ENCODE assay signal across 17 cellular contexts in the genomic region with DNA sequence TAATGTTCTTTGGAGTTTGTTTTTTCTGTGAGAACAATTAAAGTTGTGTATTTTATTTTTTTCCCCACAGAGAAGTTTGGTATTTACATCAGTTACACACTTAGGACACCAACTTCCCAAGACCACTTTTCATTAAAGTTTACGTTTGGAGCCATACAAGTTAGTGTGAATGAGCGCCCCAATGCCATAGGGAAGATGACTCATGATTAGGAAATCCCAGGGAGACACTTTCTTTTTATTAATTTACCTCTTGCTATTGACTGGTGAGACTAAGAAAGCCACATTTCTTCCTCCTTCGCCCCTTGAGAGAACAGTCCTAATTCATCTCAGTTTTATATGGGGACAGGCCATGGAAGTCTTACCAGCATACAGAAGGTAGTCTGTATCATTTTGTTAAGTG. TPM values are rescaled to one million over a fixed set of nuclear protein-coding genes. Genes with fewer than 3 reads are reported as not detected.
A peak's percentile ranks its signal among the peaks of the same experiment; 100 is the strongest.
DNase-seq lines count a peak whose midpoint lies in the region; ATAC-seq and TF ChIP-seq lines count a peak whose summit lies in the region.
"Had no signal": no experiment of that assay in that cellular context is flagged by ENCODE, and none has a peak within 500 bp of the region (broad histone marks: within the 10 kb centered on the region; RNA-seq: fewer than 3 reads in every experiment).

No MANE protein-coding gene starts in this region.

- no peaks in the 10 kb centered on the region for H4K20me1 ChIP-seq in GM23248 (ENCODE audit: insufficient read depth)

- peaks cover 31% of the 10 kb centered on the region for H3K4me1 Mint-ChIP-seq in chondrocyte (ENCODE audit: low read depth)
- H3K4me1 Mint-ChIP-seq: CD4-positive, alpha-beta memory T cell had no signal

- no peak overlapping the region for H3K18ac ChIP-seq in mesenchymal stem cell (ENCODE audit: low read depth in 1 of 2, low read length in 2 of 2)

- WGBS in GM23248 (ENCODE audit: low coverage in 1 of 2, low lambda C conversion rate in 2 of 2, missing lambda C conversion rate in 2 of 2), 2 experiments: 31 to 32% methylated on average over 3 of the region's 3 CpGs
- WGBS in mesenchymal stem cell: 71% methylated on average over 1 of the region's 3 CpGs

- H2AFZ ChIP-seq in GM23248 (no peak overlapping the region), mesenchymal stem cell (ENCODE audit: low read depth, low read length) (no peak overlapping the region)

- peaks cover 6% of the 10 kb centered on the region for H3K79me1 ChIP-seq in mesenchymal stem cell (replicated peaks; ENCODE audit: low read length, poor library complexity, severe bottlenecking)

- H3K9ac ChIP-seq in GM23248: no peak overlapping the region
- no peak overlapping the region for H3K9ac ChIP-seq in mesenchymal stem cell (ENCODE audit: low read length)

- peaks cover 5% of the 10 kb centered on the region for H3K9me3 Mint-ChIP-seq in chondrocyte (ENCODE audit: low read depth)

- H2BK12ac ChIP-seq in mesenchymal stem cell (ENCODE audit: low read length in 2 of 2): no peak overlapping the region

- H3K79me2 ChIP-seq in GM23248 (ENCODE audit: insufficient read depth): no peaks in the 10 kb centered on the region

- H2AK5ac ChIP-seq in mesenchymal stem cell (ENCODE audit: low read length, severe bottlenecking): no peak overlapping the region

- H3K4me2 ChIP-seq in GM23248 (ENCODE audit: unreplicated experiment) (no peak overlapping the region), mesenchymal stem cell (ENCODE audit: low read length, poor library complexity, severe bottlenecking) (no peak overlapping the region)

- no peak overlapping the region for H3K14ac ChIP-seq in mesenchymal stem cell (ENCODE audit: low read length in 2 of 2)

- TF ChIP-seq CTCF in RWPE1 (conservative IDR thresholded peaks at IDR 0.05; ENCODE audit: low read depth): no peak
- TF ChIP-seq CTCF in chondrocyte (IDR thresholded peaks at IDR 0.05): no peak

- no peak overlapping the region for H2BK5ac ChIP-seq in mesenchymal stem cell (ENCODE audit: low read depth, low read length, poor library complexity, severe bottlenecking)

- H3K4ac ChIP-seq in mesenchymal stem cell (ENCODE audit: low read depth in 1 of 2, low read length in 2 of 2): no peak overlapping the region

- H3K4me3 ChIP-seq in GM23248: no peak overlapping the region
- H3K4me3 ChIP-seq in mesenchymal stem cell (ENCODE audit: insufficient read depth in 1 of 2, low read depth in 1 of 2, low read length in 2 of 2): no peak overlapping the region

- peaks cover 10% of the 10 kb centered on the region for H3K36me3 Mint-ChIP-seq in chondrocyte (ENCODE audit: low read depth)
- H3K36me3 Mint-ChIP-seq: CD4-positive, alpha-beta memory T cell had no signal

- 0 out of 2 replicates have a peak, but pooled peaks cover 4% of the 10 kb centered on the region for H3K27me3 ChIP-seq in GM23248 (replicated peaks; ENCODE audit: insufficient read depth)
- no peaks in the 10 kb centered on the region for H3K27me3 ChIP-seq in mesenchymal stem cell (ENCODE audit: control insufficient read depth in 1 of 2, insufficient read depth in 1 of 2, low read length in 2 of 2)
- H3K27me3 ChIP-seq: BE2C had no signal

- peak overlapping the region; percentile 73 for H3K27ac Mint-ChIP-seq in chondrocyte (ENCODE audit: unreplicated experiment)
- H3K27ac Mint-ChIP-seq: CD4-positive, alpha-beta memory T cell; HFFc6 had no signal

- H2BK15ac ChIP-seq in mesenchymal stem cell (ENCODE audit: low read depth, poor library complexity, severe bottlenecking): no peak overlapping the region

- H3K27me3 Mint-ChIP-seq in chondrocyte (ENCODE audit: low read depth): no peaks in the 10 kb centered on the region
- H3K27me3 Mint-ChIP-seq: CD4-positive, alpha-beta memory T cell had no signal

- no peaks in the 10 kb centered on the region for H3K9me3 ChIP-seq in GM23248 (ENCODE audit: low read depth)
- peaks cover 25% of the 10 kb centered on the region for H3K9me3 ChIP-seq in mesenchymal stem cell (ENCODE audit: control insufficient read depth, low read length)
- H3K9me3 ChIP-seq: BE2C had no signal

- no peak for ATAC-seq in GM21515 (IDR thresholded peaks at IDR 0.05; ENCODE audit: unreplicated experiment)

- H3K4me1 ChIP-seq in GM23248 (ENCODE audit: insufficient read depth): no peaks in the 10 kb centered on the region
- H3K4me1 ChIP-seq in mesenchymal stem cell (ENCODE audit: control insufficient read depth, insufficient read depth, low read depth, low read length): no peaks in the 10 kb centered on the region
- H3K4me1 ChIP-seq: BE2C had no signal

- H3K4me3 Mint-ChIP-seq in chondrocyte (ENCODE audit: unreplicated experiment): no peak overlapping the region
- H3K4me3 Mint-ChIP-seq: CD4-positive, alpha-beta memory T cell; HFFc6 had no signal

- CTCF ChIA-PET in RWPE1 (lab: Yijun Ruan, JAX): no interaction called here

- in situ Hi-C loops in GM23248 (cut with MboI): no loop called here

- H3K9me2 ChIP-seq in GM23248 (ENCODE audit: insufficient read depth): no peaks in the 10 kb centered on the region

- POLR2A ChIA-PET in RWPE1 (lab: Yijun Ruan, JAX; ENCODE audit: low non-redundant PET): no interaction called here

- H3K36me3 ChIP-seq in GM23248 (ENCODE audit: low read depth): no peaks in the 10 kb centered on the region
- H3K36me3 ChIP-seq in mesenchymal stem cell (ENCODE audit: control insufficient read depth in 1 of 2, insufficient read depth in 2 of 2, low read depth in 1 of 2, low read length in 2 of 2): no peaks in the 10 kb centered on the region
- H3K36me3 ChIP-seq: BE2C had no signal

- no peaks in the 10 kb centered on the region for H3F3A ChIP-seq in GM23248 (ENCODE audit: insufficient read depth)

- no peak overlapping the region for H3K23ac ChIP-seq in mesenchymal stem cell (ENCODE audit: low read length in 2 of 2)

- H4K91ac ChIP-seq in mesenchymal stem cell (ENCODE audit: low read length): no peak overlapping the region

- no peak overlapping the region for H2BK120ac ChIP-seq in mesenchymal stem cell (ENCODE audit: low read depth, low read length)

- H3K27ac ChIP-seq in GM23248 (no peak overlapping the region), RWPE1 (no peak overlapping the region), mesenchymal stem cell (ENCODE audit: low read length, poor library complexity, severe bottlenecking) (no peak overlapping the region)
- H3K27ac ChIP-seq: C4-2B, HL-60 had no signal

- DNase-seq in GM23248 (peak; percentile 2), RWPE1 (ENCODE audit: low spot score) (peak; percentile 18), chondrocyte (ENCODE audit: low spot score) (no peak), mesenchymal stem cell (peak; percentile 57), epidermal melanocyte (ENCODE audit: insufficient read length, low spot score) (no peak), DMS 273 (lab: John Stamatoyannopoulos, UW; ENCODE audit: unreplicated experiment) (no peak)
- DNase-seq: BE2C; CD4-positive, alpha-beta memory T cell; DMS153; DMS79 treated with DMSO at 0.1 percent for 48 hours; EL; GDM1; HCEC 1CT; HFFc6 had no signal

- no peak overlapping the region for H4K8ac ChIP-seq in mesenchymal stem cell (ENCODE audit: low read length)

RNA-seq across cellular contexts. Expression of gene EDIL3, which starts 57.1 kb away (rescaled TPM):
- total RNA-seq in GM23248 (2014; rRNA removed; shearing (Covaris generic)): 16.3 and 24.1 TPM in 2 replicates
- polyA plus RNA-seq in GM23248 (2016; fragmentation: Nextera tagmentation; extraction: Ambion mirVana): 16.5 and 17.7 TPM in 2 replicates
- 562 to 605 TPM (median 604 TPM) in 3 replicates for total RNA-seq in chondrocyte
- 166 TPM for polyA plus RNA-seq in mesenchymal stem cell (2013, experiment 1 of 2)
- 180 TPM for polyA plus RNA-seq in mesenchymal stem cell (2013, experiment 2 of 2)
- total RNA-seq: CD4-positive, alpha-beta memory T cell had no signal
- polyA plus RNA-seq: CD4-positive, alpha-beta memory T cell had no signal

Comparison
In these comparisons a context has a peak if more than half of its experiments do, and no peak if none do; other contexts are left out.
1. DNase-seq: peak in GM23248 (single experiment), RWPE1 (single experiment) and mesenchymal stem cell (single experiment); none in chondrocyte (single experiment), epidermal melanocyte (single experiment) and DMS 273 (single experiment).
2. RNA of gene EDIL3, which starts 57.1 kb away (total RNA-seq): 562 to 605 TPM in chondrocyte; 16.3 to 24.1 TPM in GM23248; every median in the first group is over 10 times any median in the second.